8 cellular contexts compared by ENCODE assay signal in genomic region chr4:120066525-120067333, GRCh38. TPM values are rescaled to one million over a fixed set of nuclear protein-coding genes. Genes with fewer than 3 reads are reported as not detected.
DNase-seq lines count a peak whose midpoint lies in the region; ATAC-seq and TF ChIP-seq lines count a peak whose summit lies in the region.

TSS of gene MAD2L1 (minus strand) at chr4:120066848. CDS start at chr4:120066734, 114 bp downstream.

- intact Hi-C loops in left cardiac atrium (cut with DNase I): no loop called here
- intact Hi-C loops in posterior vena cava (cut with DNase I): no loop called here

- peaks cover 46% of the 10 kb centered on the region for H3K4me1 Mint-ChIP-seq in T-helper 1 cell treated with Interleukin-12 subunit alpha and Interleukin-12 subunit beta and Interleukin-4 antibody, amounts not matched to agents 30 μg/mL and 1 μg/mL, for 36 hours (ENCODE audit: low read depth)

- H3K36me3 Mint-ChIP-seq in T-helper 1 cell treated with Interleukin-12 subunit alpha and Interleukin-12 subunit beta and Interleukin-4 antibody, amounts not matched to agents 30 μg/mL and 1 μg/mL, for 36 hours (ENCODE audit: low read depth): peaks cover 21% of the 10 kb centered on the region

- H3K27me3 Mint-ChIP-seq in T-helper 1 cell treated with Interleukin-12 subunit alpha and Interleukin-12 subunit beta and Interleukin-4 antibody, amounts not matched to agents 30 μg/mL and 1 μg/mL, for 36 hours (ENCODE audit: low read depth): no peaks in the 10 kb centered on the region

- DNase-seq in GM13977 (ENCODE audit: low spot score) (peak; percentile 92), NCI-H1694 (lab: John Stamatoyannopoulos, UW) (peak; percentile 89), amniotic stem cell (lab: John Stamatoyannopoulos, UW) (peak; percentile 96), left cardiac atrium (peak; percentile 99), posterior vena cava (ENCODE audit: low spot score) (peak; percentile 100), ureter (ENCODE audit: low spot score) (peak; percentile 99)

- H3K27ac Mint-ChIP-seq in T-helper 1 cell treated with Interleukin-12 subunit alpha and Interleukin-12 subunit beta and Interleukin-4 antibody, amounts not matched to agents 30 μg/mL and 1 μg/mL, for 36 hours: peak within 1 kb of the TSS; percentile 96

- TF ChIP-seq CTCF in GM13977 (IDR thresholded peaks at IDR 0.05; ENCODE audit: extremely low read depth, insufficient read depth, missing control alignments): no peak

- H3K9me3 Mint-ChIP-seq in T-helper 1 cell treated with Interleukin-12 subunit alpha and Interleukin-12 subunit beta and Interleukin-4 antibody, amounts not matched to agents 30 μg/mL and 1 μg/mL, for 36 hours: no peaks in the 10 kb centered on the region

- peak; percentile 88 for ATAC-seq in HG02884 (IDR thresholded peaks at IDR 0.05; ENCODE audit: unreplicated experiment)
- peak; percentile 98 to 99 for ATAC-seq in left cardiac atrium

- in situ Hi-C loops in GM13977 (cut with MboI; ENCODE audit: low pct_unique_long_range_greater_than_20kb, low sequenced_read_pairs, unreplicated experiment): no loop called here

- peak within 1 kb of the TSS; percentile 93 for H3K4me3 Mint-ChIP-seq in T-helper 1 cell treated with Interleukin-12 subunit alpha and Interleukin-12 subunit beta and Interleukin-4 antibody, amounts not matched to agents 30 μg/mL and 1 μg/mL, for 36 hours

RNA-seq across cellular contexts. Expression of gene MAD2L1, which starts in this region (rescaled TPM):
- total RNA-seq in left cardiac atrium (1 to 10 TPM; 1.7 to 3.4 TPM), posterior vena cava (1 to 10 TPM in 1 of 2 donors, under 1 TPM in 1; 0.95 to 2.7 TPM), ureter (1.4 TPM)

Comparison
In these comparisons a context has a peak if more than half of its experiments do, and no peak if none do; other contexts are left out.
1. Peak in every context shown above with its lines: DNase-seq and ATAC-seq.